In the genomic region with DNA sequence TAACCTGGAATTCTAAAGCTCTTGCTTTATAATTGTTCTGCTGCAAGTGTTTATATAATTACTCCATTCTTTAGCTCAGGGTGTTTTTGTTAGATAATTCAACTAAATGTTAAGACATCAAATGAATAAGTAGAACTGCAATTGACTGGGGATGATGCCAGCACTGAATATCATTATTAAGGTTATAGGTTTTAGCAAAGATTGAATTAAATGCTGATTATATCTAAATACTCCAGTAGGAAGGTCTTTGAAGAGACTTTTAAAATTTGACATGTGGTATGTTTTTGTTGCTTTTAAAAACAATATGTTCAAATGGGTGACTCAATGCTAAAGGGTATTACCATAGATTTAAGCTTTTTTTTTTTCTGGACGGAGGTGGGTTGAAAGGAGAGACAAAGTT, we compare ENCODE assay signal across 23 cellular contexts.
"Had no signal": no experiment of that assay in that cellular context is flagged by ENCODE, and none has a peak within 500 bp of the region (broad histone marks: within the 10 kb centered on the region; RNA-seq: fewer than 3 reads in every experiment).

No MANE protein-coding gene starts in this region.

- H3K9me3 ChIP-seq: breast epithelium, left ventricle myocardium inferior, neutrophil, ovary, right lobe of liver, thoracic aorta had no signal

- H3K27ac ChIP-seq: breast epithelium, left ventricle myocardium inferior, neutrophil, ovary, right lobe of liver, thoracic aorta had no signal

- DNase-seq: activated B cell treated with CpG ODN at 0.5 μM for 24 hours; activated CD4-positive, alpha-beta memory T cell treated with anti-CD3 and anti-CD28 coated beads for 36 hours; activated CD8-positive, alpha-beta memory T cell treated with anti-CD3 and anti-CD28 coated beads, Interleukin-2, amount 50 U/mL, for 4 hours; activated T-cell treated with anti-CD3 and anti-CD28 coated beads, Interleukin-2, amount 50 U/mL, for 1 hour; amniotic stem cell; central memory CD4-positive, alpha-beta T cell; endodermal cell; foreskin melanocyte; left ventricle myocardium inferior; mesendoderm; naive B cell; nephron progenitor cell; ovary; right lobe of liver; stimulated activated CD4-positive, alpha-beta T cell treated with anti-CD3 and anti-CD28 coated beads, Interleukin-2, amount 100 ng/mL, for 48 hours; stimulated activated naive CD4-positive, alpha-beta T cell treated with Interleukin-2 at 50 U/mL for 16 hours; T-cell; trophoblast cell had no signal

- H3K4me1 ChIP-seq: breast epithelium, left ventricle myocardium inferior, right lobe of liver had no signal

- H3K27me3 ChIP-seq: breast epithelium, neutrophil, ovary, right lobe of liver had no signal

- H3K36me3 ChIP-seq: breast epithelium, left ventricle myocardium inferior, neutrophil, ovary, right lobe of liver, thoracic aorta had no signal

- ATAC-seq: esophagus mucosa, right lobe of liver, T-cell had no signal

- H3K4me3 ChIP-seq: breast epithelium, left ventricle myocardium inferior, lung, ovary, right lobe of liver, thoracic aorta had no signal
